ENCODE assay signal across 8 cellular contexts in the genomic region with DNA sequence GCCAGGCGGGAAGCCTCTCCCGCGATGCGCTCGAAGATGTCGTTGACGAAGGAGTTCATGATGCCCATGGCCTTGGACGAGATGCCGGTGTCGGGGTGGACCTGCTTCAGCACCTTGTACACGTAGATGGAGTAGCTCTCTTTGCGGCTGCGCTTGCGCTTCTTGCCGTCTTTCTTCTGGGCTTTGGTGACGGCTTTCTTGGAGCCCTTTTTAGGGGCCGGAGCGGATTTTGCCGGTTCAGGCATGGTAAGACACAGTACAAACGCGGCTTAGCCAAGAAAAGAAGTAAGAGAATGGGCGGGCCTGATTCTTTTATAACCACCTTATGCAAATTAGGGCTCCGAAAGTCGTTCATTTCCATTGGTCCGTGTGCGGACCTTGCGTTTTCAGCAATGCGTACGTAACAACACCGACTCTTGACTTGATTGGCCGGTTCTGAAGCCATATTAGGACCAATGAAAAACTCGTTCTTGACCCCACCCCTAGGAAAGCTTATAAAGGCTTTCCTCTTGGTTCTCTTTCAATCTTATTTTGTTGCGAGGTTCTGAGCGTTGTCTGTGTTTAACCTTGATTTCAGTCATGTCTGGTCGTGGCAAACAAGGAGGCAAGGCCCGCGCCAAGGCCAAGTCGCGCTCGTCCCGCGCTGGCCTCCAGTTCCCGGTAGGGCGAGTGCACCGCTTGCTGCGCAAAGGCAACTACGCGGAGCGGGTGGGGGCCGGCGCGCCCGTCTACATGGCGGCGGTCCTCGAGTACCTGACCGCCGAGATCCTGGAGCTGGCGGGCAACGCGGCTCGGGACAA. TPM values are rescaled to one million over a fixed set of nuclear protein-coding genes. Genes with fewer than 3 reads are reported as not detected.
DNase-seq lines count a peak whose midpoint lies in the region; ATAC-seq and TF ChIP-seq lines count a peak whose summit lies in the region.

No MANE protein-coding gene starts in this region.

- no peak overlapping the region for H3K4me3 Mint-ChIP-seq in stimulated activated naive CD8-positive, alpha-beta T cell treated with anti-CD3 and anti-CD28 coated beads, Interleukin-15, amount 100 ng/mL, for 72 hours

- no peak for TF ChIP-seq RAD21 in neural cell (conservative IDR thresholded peaks at IDR 0.05)

- no peak overlapping the region for H2AFZ ChIP-seq in Loucy (ENCODE audit: low read length)
- H2AFZ ChIP-seq in neural cell (ENCODE audit: low read depth, low read length) = no peak overlapping the region

- H3K36me3 ChIP-seq in H7 (replicated peaks; ENCODE audit: control insufficient read depth, insufficient read depth, low read length) (no peaks in the 10 kb centered on the region), Loucy (ENCODE audit: insufficient read depth, low read length) (no peaks in the 10 kb centered on the region), neural cell (ENCODE audit: insufficient read depth, low read length) (no peaks in the 10 kb centered on the region)

- peak overlapping the region; percentile 99 for H3K27ac ChIP-seq in RWPE1
- peak overlapping the region; percentile 97 for H3K27ac ChIP-seq in neural cell (ENCODE audit: low read length)

- H3F3A ChIP-seq in Loucy (ENCODE audit: low read depth) (peaks cover 21% of the 10 kb centered on the region), neural cell (ENCODE audit: insufficient read depth, low read length, poor library complexity, severe bottlenecking) (peaks cover 9% of the 10 kb centered on the region)

- H3K4me1 ChIP-seq in Loucy (ENCODE audit: insufficient read depth, low read length, poor library complexity, severe bottlenecking) = peaks cover 24% of the 10 kb centered on the region

- TF ChIP-seq EP300 in neural cell (conservative IDR thresholded peaks at IDR 0.05; ENCODE audit: poor library complexity, severe bottlenecking) = peak; percentile 44

- H3K27ac Mint-ChIP-seq in stimulated activated naive CD8-positive, alpha-beta T cell treated with anti-CD3 and anti-CD28 coated beads, Interleukin-15, amount 100 ng/mL, for 72 hours = no peak overlapping the region

- peak; percentile 59 for ATAC-seq in stimulated activated naive CD8-positive, alpha-beta T cell treated with anti-CD3 and anti-CD28 coated beads, Interleukin-15, amount 100 ng/mL, for 72 hours

- no peaks in the 10 kb centered on the region for H3K27me3 Mint-ChIP-seq in stimulated activated naive CD8-positive, alpha-beta T cell treated with anti-CD3 and anti-CD28 coated beads, Interleukin-15, amount 100 ng/mL, for 72 hours

- peaks cover 16% of the 10 kb centered on the region for H3K79me2 ChIP-seq in Loucy (ENCODE audit: insufficient read depth, low read length)
- H3K79me2 ChIP-seq in neural cell (replicated peaks; ENCODE audit: insufficient read depth, low read length) = peaks cover 42% of the 10 kb centered on the region

- POLR2A ChIA-PET in RWPE1 (lab: Yijun Ruan, JAX; ENCODE audit: low non-redundant PET) = interaction anchor here (0.6 to 2.2 kb wide), 4 partner anchors 13 to 51 kb away, joined by 3 to 8 read pairs (median 5); a partner anchor contains a TSS

- TF ChIP-seq CTCF in Loucy (conservative IDR thresholded peaks at IDR 0.05; ENCODE audit: low read length) = no peak
- no peak for TF ChIP-seq CTCF in RWPE1 (conservative IDR thresholded peaks at IDR 0.05; ENCODE audit: low read depth)
- no peak for TF ChIP-seq CTCF in fibroblast of villous mesenchyme (IDR thresholded peaks at IDR 0.05; ENCODE audit: insufficient read depth, low read depth, low read length)
- no peak for TF ChIP-seq CTCF in neural cell (IDR thresholded peaks at IDR 0.05; ENCODE audit: poor library complexity, severe bottlenecking)

- H3K9me3 Mint-ChIP-seq in stimulated activated naive CD8-positive, alpha-beta T cell treated with anti-CD3 and anti-CD28 coated beads, Interleukin-15, amount 100 ng/mL, for 72 hours = no peaks in the 10 kb centered on the region

- H3K4me2 ChIP-seq in Loucy (ENCODE audit: low read depth, low read length, poor library complexity, severe bottlenecking) (peak overlapping the region; percentile 93), neural cell (ENCODE audit: low read length) (peak overlapping the region; percentile 74)

- CTCF ChIA-PET in RWPE1 (lab: Yijun Ruan, JAX) = interaction anchor here (0.6 kb wide), 1 partner anchor 76 kb away, joined by 3 read pairs; no protein-coding TSS in a partner anchor

- H3K9me3 ChIP-seq in Loucy (ENCODE audit: insufficient read depth, low read depth, low read length) = no peaks in the 10 kb centered on the region
- no peaks in the 10 kb centered on the region for H3K9me3 ChIP-seq in neural cell (ENCODE audit: low read length)

- peak; percentile 100 for DNase-seq in ELR (ENCODE audit: low read depth)
- DNase-seq in H7 = peak; percentile 92
- DNase-seq in RWPE1 (ENCODE audit: low spot score) = peak; percentile 97
- peak; percentile 66 for DNase-seq in activated T-helper 9 cell treated with anti-CD3 and anti-CD28 coated beads, Interleukin-2, amount 50 U/mL, for 16 hours (ENCODE audit: low read depth)
- peak; percentile 100 for DNase-seq in fibroblast of villous mesenchyme (ENCODE audit: low read depth)
- peak; percentile 94 for DNase-seq in stimulated activated naive CD8-positive, alpha-beta T cell treated with anti-CD3 and anti-CD28 coated beads, Interleukin-15, amount 100 ng/mL, for 72 hours

- no peaks in the 10 kb centered on the region for H3K27me3 ChIP-seq in H7 (ENCODE audit: control insufficient read depth, insufficient read depth, low read length)
- no peaks in the 10 kb centered on the region for H3K27me3 ChIP-seq in Loucy (ENCODE audit: insufficient read depth, low read length, poor library complexity, severe bottlenecking)
- no peaks in the 10 kb centered on the region for H3K27me3 ChIP-seq in neural cell (ENCODE audit: insufficient read depth, low read depth, low read length)

- no peaks in the 10 kb centered on the region for H3K9me2 ChIP-seq in Loucy (replicated peaks; ENCODE audit: low read depth, low read length)
- H3K9me2 ChIP-seq in neural cell (ENCODE audit: insufficient read depth, low read length) = no peaks in the 10 kb centered on the region

- H4K20me1 ChIP-seq in Loucy (ENCODE audit: insufficient read depth, low read length, poor library complexity, severe bottlenecking) (no peaks in the 10 kb centered on the region), neural cell (ENCODE audit: insufficient read depth) (no peaks in the 10 kb centered on the region)

- H3K4me1 Mint-ChIP-seq in stimulated activated naive CD8-positive, alpha-beta T cell treated with anti-CD3 and anti-CD28 coated beads, Interleukin-15, amount 100 ng/mL, for 72 hours = peaks cover 13% of the 10 kb centered on the region

- peak overlapping the region; percentile 86 for H3K4me3 ChIP-seq in H7 (ENCODE audit: insufficient read depth, low read depth, low read length)
- H3K4me3 ChIP-seq in Loucy (ENCODE audit: low read length, poor library complexity, severe bottlenecking) = peak overlapping the region; percentile 79
- H3K4me3 ChIP-seq in fibroblast of villous mesenchyme (ENCODE audit: low read depth, low read length) = peak overlapping the region; percentile 86
- peak overlapping the region; percentile 82 for H3K4me3 ChIP-seq in neural cell (ENCODE audit: low read length)

- H3K9ac ChIP-seq in Loucy (ENCODE audit: low read depth, low read length, poor library complexity, severe bottlenecking) = peak overlapping the region; percentile 97
- H3K9ac ChIP-seq in neural cell (ENCODE audit: low read length) = peak overlapping the region; percentile 93

TF ChIP-seq in neural cell, 6 proteins besides CTCF, POLR2A, EP300 and RAD21 (continues in another document):
- TF ChIP-seq, protein P1, sequence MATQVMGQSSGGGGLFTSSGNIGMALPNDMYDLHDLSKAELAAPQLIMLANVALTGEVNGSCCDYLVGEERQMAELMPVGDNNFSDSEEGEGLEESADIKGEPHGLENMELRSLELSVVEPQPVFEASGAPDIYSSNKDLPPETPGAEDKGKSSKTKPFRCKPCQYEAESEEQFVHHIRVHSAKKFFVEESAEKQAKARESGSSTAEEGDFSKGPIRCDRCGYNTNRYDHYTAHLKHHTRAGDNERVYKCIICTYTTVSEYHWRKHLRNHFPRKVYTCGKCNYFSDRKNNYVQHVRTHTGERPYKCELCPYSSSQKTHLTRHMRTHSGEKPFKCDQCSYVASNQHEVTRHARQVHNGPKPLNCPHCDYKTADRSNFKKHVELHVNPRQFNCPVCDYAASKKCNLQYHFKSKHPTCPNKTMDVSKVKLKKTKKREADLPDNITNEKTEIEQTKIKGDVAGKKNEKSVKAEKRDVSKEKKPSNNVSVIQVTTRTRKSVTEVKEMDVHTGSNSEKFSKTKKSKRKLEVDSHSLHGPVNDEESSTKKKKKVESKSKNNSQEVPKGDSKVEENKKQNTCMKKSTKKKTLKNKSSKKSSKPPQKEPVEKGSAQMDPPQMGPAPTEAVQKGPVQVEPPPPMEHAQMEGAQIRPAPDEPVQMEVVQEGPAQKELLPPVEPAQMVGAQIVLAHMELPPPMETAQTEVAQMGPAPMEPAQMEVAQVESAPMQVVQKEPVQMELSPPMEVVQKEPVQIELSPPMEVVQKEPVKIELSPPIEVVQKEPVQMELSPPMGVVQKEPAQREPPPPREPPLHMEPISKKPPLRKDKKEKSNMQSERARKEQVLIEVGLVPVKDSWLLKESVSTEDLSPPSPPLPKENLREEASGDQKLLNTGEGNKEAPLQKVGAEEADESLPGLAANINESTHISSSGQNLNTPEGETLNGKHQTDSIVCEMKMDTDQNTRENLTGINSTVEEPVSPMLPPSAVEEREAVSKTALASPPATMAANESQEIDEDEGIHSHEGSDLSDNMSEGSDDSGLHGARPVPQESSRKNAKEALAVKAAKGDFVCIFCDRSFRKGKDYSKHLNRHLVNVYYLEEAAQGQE (IDR thresholded peaks at IDR 0.05; ENCODE audit: borderline replicate concordance) = peak; percentile 81
- TF ChIP-seq TAF1 (IDR thresholded peaks at IDR 0.05; ENCODE audit: low read depth) = peak; percentile 91
- TF ChIP-seq POLR2AphosphoS5 (IDR thresholded peaks at IDR 0.05) = peak; percentile 97
- no peak for TF ChIP-seq EZH2 (IDR thresholded peaks at IDR 0.05; ENCODE audit: borderline replicate concordance, insufficient read depth, low read length, poor library complexity, severe bottlenecking)
- TF ChIP-seq MXI1 (conservative IDR thresholded peaks at IDR 0.05; ENCODE audit: poor library complexity, severe bottlenecking) = peak; percentile 86

RNA-seq across cellular contexts. Expression of a gene that starts 12.8 kb away (rescaled TPM):
- 27.7 and 40.1 TPM in 2 replicates for total RNA-seq in H7 (2014; rRNA removed; shearing (Covaris generic))
- total RNA-seq in fibroblast of villous mesenchyme = 6.5 and 9.0 TPM in 2 replicates
- 19.6 and 26.3 TPM in 2 replicates for polyA plus RNA-seq in neural cell
- polyA minus RNA-seq in neural cell = 8.6 and 9.0 TPM in 2 replicates

RNA-seq across cellular contexts. Expression of a gene that starts 31.0 kb away (rescaled TPM):
- total RNA-seq in H7 (2014; rRNA removed; shearing (Covaris generic)) = 40.3 and 42.3 TPM in 2 replicates
- 19.4 and 25.8 TPM in 2 replicates for total RNA-seq in fibroblast of villous mesenchyme
- polyA plus RNA-seq in neural cell = 78.1 and 95.3 TPM in 2 replicates
- polyA minus RNA-seq in neural cell = 174 and 183 TPM in 2 replicates

RNA-seq across cellular contexts. Expression of a gene that starts 41.0 kb away (rescaled TPM):
- 32.8 and 39.7 TPM in 2 replicates for total RNA-seq in H7 (2014; rRNA removed; shearing (Covaris generic))
- total RNA-seq in fibroblast of villous mesenchyme = 13.5 and 16.4 TPM in 2 replicates
- 7.8 and 14.1 TPM in 2 replicates for polyA plus RNA-seq in neural cell
- 10.7 and 15.3 TPM in 2 replicates for polyA minus RNA-seq in neural cell

RNA-seq across cellular contexts. Expression of a gene that starts 50.1 kb away (rescaled TPM):
- total RNA-seq in H7 (2014; rRNA removed; shearing (Covaris generic)) = 5.2 and 7.9 TPM in 2 replicates
- 7.8 and 8.4 TPM in 2 replicates for total RNA-seq in fibroblast of villous mesenchyme
- polyA plus RNA-seq in neural cell = 0.58 and 1.6 TPM in 2 replicates
- 0.46 and 0.49 TPM in 2 replicates for polyA minus RNA-seq in neural cell

Comparison
In these comparisons a context has a peak if more than half of its experiments do, and no peak if none do; other contexts are left out.
1. Peak in every context shown above with its lines: DNase-seq, ATAC-seq, H3K4me3 ChIP-seq and H3K27ac ChIP-seq.